Comparison of ENCODE assay signal across 1 cellular context in genomic region chr7:2694122-2694436, GRCh38. TPM values are rescaled to one million over a fixed set of nuclear protein-coding genes. Genes with fewer than 3 reads are reported as not detected.
"Had no signal": no experiment of that assay in that cellular context is flagged by ENCODE, and none has a peak within 500 bp of the region (broad histone marks: within the 10 kb centered on the region; RNA-seq: fewer than 3 reads in every experiment).

No MANE protein-coding gene starts in this region.

RNA-seq across cellular contexts. Expression of gene AMZ1, which starts 6.1 kb away (rescaled TPM):
- total RNA-seq: pulmonary artery endothelial cell had no signal
